In the genomic region with DNA sequence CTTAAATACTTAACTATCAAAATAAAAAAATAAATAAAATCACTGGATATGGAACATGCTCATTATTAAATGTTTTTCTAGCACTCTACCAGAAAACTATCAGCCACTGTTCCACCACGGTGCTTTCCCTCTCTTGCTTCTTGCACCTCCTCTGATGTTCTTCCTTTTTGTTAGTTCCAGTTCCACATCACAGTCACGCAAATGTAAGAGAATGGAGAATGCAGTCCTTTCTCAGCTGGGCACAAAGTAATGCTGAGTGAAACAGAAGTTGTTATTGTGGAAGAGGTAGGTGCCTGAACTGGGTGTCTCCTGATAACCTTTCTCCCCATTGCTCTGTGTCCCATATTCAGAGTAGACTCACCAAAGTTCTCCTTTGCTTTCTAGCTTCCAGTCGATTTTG, we compare ENCODE assay signal across 1 cellular context.
TF ChIP-seq lines count a peak whose summit lies in the region.

No MANE protein-coding gene starts in this region.

TF ChIP-seq in GM12878, 131 proteins besides CTCF, POLR2A, EP300 and RAD21 (continued from another document):
- TF ChIP-seq RELB (IDR thresholded peaks at IDR 0.05; ENCODE audit: low read depth) (no peak), ZNF207 (IDR thresholded peaks at IDR 0.05; ENCODE audit: borderline replicate concordance) (no peak), BACH1 (IDR thresholded peaks at IDR 0.05; ENCODE audit: borderline replicate concordance) (no peak; the same call in 1 of the 2 replicates), RBBP5 (conservative IDR thresholded peaks at IDR 0.05) (no peak), SREBF1 (IDR thresholded peaks at IDR 0.05; ENCODE audit: low read length) (no peak), NBN (IDR thresholded peaks at IDR 0.05) (no peak), FOXK2 (IDR thresholded peaks at IDR 0.05) (no peak), ETV6 (conservative IDR thresholded peaks at IDR 0.05 in 1 of 2, IDR thresholded peaks at IDR 0.05 in 1 of 2; ENCODE audit: borderline replicate concordance in 1 of 2, low read depth in 1 of 2) (no peak), CBX3 (IDR thresholded peaks at IDR 0.05; ENCODE audit: borderline replicate concordance, low read depth) (no peak), SUPT20H (IDR thresholded peaks at IDR 0.05; ENCODE audit: borderline replicate concordance, control insufficient read depth, low read depth, low read length) (no peak), MEF2A (IDR thresholded peaks at IDR 0.05; ENCODE audit: insufficient read depth, low read depth, low read length) (no peak), SMAD5 (IDR thresholded peaks at IDR 0.05; ENCODE audit: low read depth) (no peak), ZBTB40 (IDR thresholded peaks at IDR 0.05; ENCODE audit: borderline replicate concordance) (no peak), PML (IDR thresholded peaks at IDR 0.05; ENCODE audit: low read length) (no peak), CHD4 (IDR thresholded peaks at IDR 0.05) (no peak), CEBPZ (IDR thresholded peaks at IDR 0.05; ENCODE audit: low read depth, low read length) (no peak)
- TF ChIP-seq, protein P1, sequence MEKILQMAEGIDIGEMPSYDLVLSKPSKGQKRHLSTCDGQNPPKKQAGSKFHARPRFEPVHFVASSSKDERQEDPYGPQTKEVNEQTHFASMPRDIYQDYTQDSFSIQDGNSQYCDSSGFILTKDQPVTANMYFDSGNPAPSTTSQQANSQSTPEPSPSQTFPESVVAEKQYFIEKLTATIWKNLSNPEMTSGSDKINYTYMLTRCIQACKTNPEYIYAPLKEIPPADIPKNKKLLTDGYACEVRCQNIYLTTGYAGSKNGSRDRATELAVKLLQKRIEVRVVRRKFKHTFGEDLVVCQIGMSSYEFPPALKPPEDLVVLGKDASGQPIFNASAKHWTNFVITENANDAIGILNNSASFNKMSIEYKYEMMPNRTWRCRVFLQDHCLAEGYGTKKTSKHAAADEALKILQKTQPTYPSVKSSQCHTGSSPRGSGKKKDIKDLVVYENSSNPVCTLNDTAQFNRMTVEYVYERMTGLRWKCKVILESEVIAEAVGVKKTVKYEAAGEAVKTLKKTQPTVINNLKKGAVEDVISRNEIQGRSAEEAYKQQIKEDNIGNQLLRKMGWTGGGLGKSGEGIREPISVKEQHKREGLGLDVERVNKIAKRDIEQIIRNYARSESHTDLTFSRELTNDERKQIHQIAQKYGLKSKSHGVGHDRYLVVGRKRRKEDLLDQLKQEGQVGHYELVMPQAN (conservative IDR thresholded peaks at IDR 0.05): no peak
